Comparison of ENCODE assay signal across 1 cellular context in the genomic region with DNA sequence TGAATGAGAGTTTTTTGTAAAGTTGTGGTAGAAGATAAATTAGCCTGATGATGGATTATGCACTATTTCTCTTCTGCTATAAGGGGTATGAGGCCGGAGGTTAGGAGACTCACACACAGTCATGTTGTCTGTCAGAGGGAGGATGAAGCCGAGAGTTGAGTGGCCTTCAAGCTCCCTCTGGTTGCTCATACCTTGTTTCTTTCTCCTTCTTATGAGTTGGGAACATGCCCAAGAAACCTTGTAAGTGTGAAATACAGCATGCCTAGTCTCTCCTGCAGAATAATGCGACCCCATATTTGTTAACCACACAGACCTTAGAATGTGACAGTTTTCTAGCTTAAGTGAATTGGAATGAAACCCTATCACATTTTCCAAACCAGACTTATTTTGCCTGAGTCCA.
TF ChIP-seq lines count a peak whose summit lies in the region.

No MANE protein-coding gene starts in this region.

TF ChIP-seq in H1, 55 proteins besides CTCF, POLR2A, EP300 and RAD21:
- no peak for TF ChIP-seq TBP (IDR thresholded peaks at IDR 0.05; ENCODE audit: low read depth, low read length)
- TF ChIP-seq NRF1 (IDR thresholded peaks at IDR 0.05; ENCODE audit: low read depth, low read length) = no peak
- no peak for TF ChIP-seq SP4 (IDR thresholded peaks at IDR 0.05; ENCODE audit: low read length)
- TF ChIP-seq JUN (IDR thresholded peaks at IDR 0.05; ENCODE audit: low read depth, low read length) = no peak
- TF ChIP-seq EGR1 (IDR thresholded peaks at IDR 0.05; ENCODE audit: borderline replicate concordance, low read depth, low read length) = no peak
- no peak for TF ChIP-seq CBX5 (IDR thresholded peaks at IDR 0.05; ENCODE audit: low read depth, low read length)
- TF ChIP-seq CBX8 (IDR thresholded peaks at IDR 0.05; ENCODE audit: borderline replicate concordance, low read depth, low read length) = no peak
- TF ChIP-seq, protein P1, sequence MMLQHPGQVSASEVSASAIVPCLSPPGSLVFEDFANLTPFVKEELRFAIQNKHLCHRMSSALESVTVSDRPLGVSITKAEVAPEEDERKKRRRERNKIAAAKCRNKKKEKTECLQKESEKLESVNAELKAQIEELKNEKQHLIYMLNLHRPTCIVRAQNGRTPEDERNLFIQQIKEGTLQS (IDR thresholded peaks at IDR 0.05; ENCODE audit: insufficient read depth, low read depth, low read length) = no peak
- TF ChIP-seq JUND (IDR thresholded peaks at IDR 0.05; ENCODE audit: low read length) = no peak
- TF ChIP-seq TAF1 (IDR thresholded peaks at IDR 0.05; ENCODE audit: low read depth, low read length) = no peak
- no peak for TF ChIP-seq KDM5A (IDR thresholded peaks at IDR 0.05; ENCODE audit: low read length)
- no peak for TF ChIP-seq NANOG (IDR thresholded peaks at IDR 0.05; ENCODE audit: insufficient read depth, low read depth, low read length, poor library complexity, severe bottlenecking)
- TF ChIP-seq, protein P2, sequence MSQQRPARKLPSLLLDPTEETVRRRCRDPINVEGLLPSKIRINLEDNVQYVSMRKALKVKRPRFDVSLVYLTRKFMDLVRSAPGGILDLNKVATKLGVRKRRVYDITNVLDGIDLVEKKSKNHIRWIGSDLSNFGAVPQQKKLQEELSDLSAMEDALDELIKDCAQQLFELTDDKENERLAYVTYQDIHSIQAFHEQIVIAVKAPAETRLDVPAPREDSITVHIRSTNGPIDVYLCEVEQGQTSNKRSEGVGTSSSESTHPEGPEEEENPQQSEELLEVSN (IDR thresholded peaks at IDR 0.05) = no peak
- TF ChIP-seq SP1 (IDR thresholded peaks at IDR 0.05; ENCODE audit: low read depth, low read length) = no peak
- no peak for TF ChIP-seq CREB1 (IDR thresholded peaks at IDR 0.05)
